1 cellular context compared by ENCODE assay signal in genomic region chr9:20570756-20571155, GRCh38.
TF ChIP-seq lines count a peak whose summit lies in the region.

No MANE protein-coding gene starts in this region.

TF ChIP-seq in endothelial cell of umbilical vein, 7 proteins besides CTCF, POLR2A, EP300 and RAD21 (continued from another document):
- TF ChIP-seq FOS (IDR thresholded peaks at IDR 0.05; ENCODE audit: borderline replicate concordance, insufficient read depth, low read length) (peak; percentile 80), GATA2 (IDR thresholded peaks at IDR 0.05; ENCODE audit: insufficient read depth, insufficient read length, low read depth, low read length) (no peak), POLR2AphosphoS5 (IDR thresholded peaks at IDR 0.05; ENCODE audit: insufficient read depth, low read depth, low read length) (no peak)
TF ChIP-seq in endothelial cell of umbilical vein: peak in this region for 2.
